ENCODE assay signal across 8 cellular contexts in genomic region chr3:5122741-5123706, GRCh38. TPM values are rescaled to one million over a fixed set of nuclear protein-coding genes. Genes with fewer than 3 reads are reported as not detected.
DNase-seq lines count a peak whose midpoint lies in the region; ATAC-seq and TF ChIP-seq lines count a peak whose summit lies in the region.

No MANE protein-coding gene starts in this region.

- H3K27me3 ChIP-seq in CD8-positive, alpha-beta memory T cell (ENCODE audit: insufficient read depth, low read length, poor library complexity, severe bottlenecking), result no peaks in the 10 kb centered on the region
- no peaks in the 10 kb centered on the region for H3K27me3 ChIP-seq in ectodermal cell (ENCODE audit: control insufficient read depth, insufficient read depth, low read length, poor library complexity, severe bottlenecking)
- H3K27me3 ChIP-seq in right lobe of liver, result no peaks in the 10 kb centered on the region

- CTCF ChIA-PET in CD8-positive, alpha-beta memory T cell (lab: Charles Lee), result interaction anchor here (0.8 to 3.8 kb wide), 7 partner anchors 13 to 411 kb away, joined by 4 to 13 read pairs (median 6); partner anchors contain the start of gene EDEM1

- no peaks in the 10 kb centered on the region for H3K9me3 ChIP-seq in CD8-positive, alpha-beta memory T cell (ENCODE audit: low read length)
- H3K9me3 ChIP-seq in ectodermal cell (ENCODE audit: control insufficient read depth, low read length), result no peaks in the 10 kb centered on the region
- H3K9me3 ChIP-seq in right lobe of liver, result no peaks in the 10 kb centered on the region

- no peaks in the 10 kb centered on the region for H3K36me3 ChIP-seq in CD8-positive, alpha-beta memory T cell (ENCODE audit: insufficient read depth, low read length)
- no peaks in the 10 kb centered on the region for H3K36me3 ChIP-seq in ectodermal cell (ENCODE audit: control insufficient read depth, insufficient read depth, low read length)
- no peaks in the 10 kb centered on the region for H3K36me3 ChIP-seq in right lobe of liver

- peak overlapping the region; percentile 81 to 95 (median 84) for H3K4me3 Mint-ChIP-seq in CD8-positive, alpha-beta memory T cell

- ATAC-seq in GM21360 (IDR thresholded peaks at IDR 0.05; ENCODE audit: unreplicated experiment) (peak; percentile 7), right lobe of liver (peak; percentile 67 to 77 (median 70))
- peak; percentile 21 for ATAC-seq in stimulated activated naive CD8-positive, alpha-beta T cell treated with anti-CD3 and anti-CD28 coated beads, Interleukin-15, Interleukin-2, amounts not matched to agents 100 U/mL and 50 U/mL, for 24 hours

- TF ChIP-seq POLR2A in right lobe of liver (IDR thresholded peaks at IDR 0.05), result peak; percentile 11

- H3K27ac Mint-ChIP-seq in CD8-positive, alpha-beta memory T cell, result peak overlapping the region; percentile 78 to 98 (median 91)

- peaks cover 0 to 2% (median 0%) of the 10 kb centered on the region in 5 donors for H3K9me3 Mint-ChIP-seq in CD8-positive, alpha-beta memory T cell

- WGBS in ectodermal cell, 2 experiments, result 16 to 17% methylated on average over 28 to 31 of the region's 31 CpGs
- 1% methylated on average over 26 of the region's 31 CpGs for WGBS in right lobe of liver (ENCODE audit: insufficient coverage, low coverage, low lambda C conversion rate, missing lambda C conversion rate)

- H3K4me1 Mint-ChIP-seq in CD8-positive, alpha-beta memory T cell, result peaks cover 44 to 54% (median 53%) of the 10 kb centered on the region in 3 donors

- H3K27me3 Mint-ChIP-seq in CD8-positive, alpha-beta memory T cell, result no peaks in the 10 kb centered on the region

- intact Hi-C loops in right lobe of liver (cut with DNase I), result no loop called here

- peak overlapping the region; percentile 90 for H3K27ac ChIP-seq in CD8-positive, alpha-beta memory T cell (ENCODE audit: low read depth, low read length)
- peak overlapping the region; percentile 70 for H3K27ac ChIP-seq in ectodermal cell (ENCODE audit: insufficient read depth, low read depth, low read length, poor library complexity, severe bottlenecking)
- peak overlapping the region; percentile 86 to 99 (median 88) for H3K27ac ChIP-seq in right lobe of liver

- TF ChIP-seq CTCF in right lobe of liver (IDR thresholded peaks at IDR 0.05), result no peak

- peak overlapping the region; percentile 61 for H3K4me3 ChIP-seq in CD8-positive, alpha-beta memory T cell (ENCODE audit: low read length)
- peak overlapping the region; percentile 96 for H3K4me3 ChIP-seq in ectodermal cell (ENCODE audit: insufficient read depth, low read depth, low read length)
- H3K4me3 ChIP-seq in right lobe of liver, result peak overlapping the region; percentile 95 to 100 (median 100)

- peak in 4 of 5 donors; percentile 23 to 49 (median 47) for DNase-seq in CD8-positive, alpha-beta memory T cell
- DNase-seq in HuH-7 (ENCODE audit: low spot score) (peak; percentile 50), right lobe of liver (peak; percentile 36 to 67 (median 59)), NCI-H345 (lab: John Stamatoyannopoulos, UW) (no peak)
- peak; percentile 49 for DNase-seq in activated CD4-positive, alpha-beta T cell treated with anti-CD3 and anti-CD28 coated beads for 48 hours
- DNase-seq in stimulated activated naive CD8-positive, alpha-beta T cell treated with anti-CD3 and anti-CD28 coated beads, Interleukin-15, Interleukin-2, amounts not matched to agents 100 U/mL and 50 U/mL, for 24 hours, result peak; percentile 47

- H3K4me1 ChIP-seq in CD8-positive, alpha-beta memory T cell (ENCODE audit: insufficient read depth, low read length), result peaks cover 46% of the 10 kb centered on the region
- H3K4me1 ChIP-seq in ectodermal cell (ENCODE audit: control insufficient read depth, insufficient read depth, low read length) (peaks cover 3% of the 10 kb centered on the region), right lobe of liver (peaks cover 0 to 27% (median 8%) of the 10 kb centered on the region in 4 donors)

- peaks cover 0 to 16% (median 2%) of the 10 kb centered on the region in 3 donors for H3K36me3 Mint-ChIP-seq in CD8-positive, alpha-beta memory T cell

- POLR2A ChIA-PET in CD8-positive, alpha-beta memory T cell (lab: Charles Lee), result interaction anchor here (0.8 to 0.9 kb wide), 2 partner anchors 66 to 105 kb away, joined by 3 read pairs; no protein-coding TSS in a partner anchor

RNA-seq across cellular contexts. Expression of gene ARL8B, which starts 0.9 kb away (rescaled TPM):
- 10 to 100 TPM; 64.5 to 66.9 TPM for total RNA-seq in CD8-positive, alpha-beta memory T cell
- polyA plus RNA-seq in CD8-positive, alpha-beta memory T cell, result 48.0 TPM
- polyA plus RNA-seq in ectodermal cell (2013, experiment 1 of 4), result 46.3 TPM
- 46.1 TPM for polyA plus RNA-seq in ectodermal cell (2013, experiment 2 of 4)
- 38.1 TPM for polyA plus RNA-seq in ectodermal cell (2013, experiment 3 of 4)
- 41.4 TPM for polyA plus RNA-seq in ectodermal cell (2013, experiment 4 of 4)
- total RNA-seq in right lobe of liver, result 10 to 100 TPM; 20.0 to 33.1 (median 26.7) TPM

Comparison
In these comparisons a context has a peak if more than half of its experiments do, and no peak if none do; other contexts are left out.
1. ATAC-seq: peak in every context shown above with its lines; median percentile 70 in right lobe of liver; 21 in stimulated activated naive CD8-positive, alpha-beta T cell treated with anti-CD3 and anti-CD28 coated beads, Interleukin-15, Interleukin-2, amounts not matched to agents 100 U/mL and 50 U/mL, for 24 hours; 7 in GM21360.